In genomic region chr15:63426552-63426951, GRCh38 we compare ENCODE assay signal across 8 cellular contexts. TPM values are rescaled to one million over a fixed set of nuclear protein-coding genes. Genes with fewer than 3 reads are reported as not detected.
"Had no signal": no experiment of that assay in that cellular context is flagged by ENCODE, and none has a peak within 500 bp of the region (broad histone marks: within the 10 kb centered on the region; RNA-seq: fewer than 3 reads in every experiment).

No MANE protein-coding gene starts in this region.

- H3K36me3 ChIP-seq: HAP-1 had no signal

- H3K4me1 Mint-ChIP-seq: IgD-negative memory B cell had no signal

- H3K4me3 ChIP-seq: GM23338, HAP-1 had no signal

- H3K4me1 ChIP-seq: HAP-1 had no signal

- DNase-seq: HFFc6, KG1 had no signal

- H3K27ac Mint-ChIP-seq: GM23338, HFFc6, IgD-negative memory B cell had no signal

- FAIRE-seq: HepG2 had no signal

- H2AFZ ChIP-seq: GM23338 had no signal

- H3K27ac ChIP-seq: HL-60 had no signal

- ATAC-seq: HCT116, HepG2 had no signal

- H3K4me2 ChIP-seq: GM23338 had no signal

- H3K4me3 Mint-ChIP-seq: GM23338, HFFc6, IgD-negative memory B cell had no signal

RNA-seq across cellular contexts. Expression of gene CA12, which starts 44.9 kb away (rescaled TPM):
- polyA plus RNA-seq: IgD-negative memory B cell had no signal
